Comparison of ENCODE assay signal across 26 cellular contexts in genomic region chr2:143279672-143280071, GRCh38.
DNase-seq lines count a peak whose midpoint lies in the region; ATAC-seq, FAIRE-seq and TF ChIP-seq lines count a peak whose summit lies in the region.
"Had no signal": no experiment of that assay in that cellular context is flagged by ENCODE, and none has a peak within 500 bp of the region (broad histone marks: within the 10 kb centered on the region; RNA-seq: fewer than 3 reads in every experiment).

No MANE protein-coding gene starts in this region.

- peaks cover 0 to 3% of the 10 kb centered on the region in 2 donors for H3K36me3 Mint-ChIP-seq in activated T-cell treated with anti-CD3 and anti-CD28 coated beads, Interleukin-2, amount 50 U/mL, for 72 hours (ENCODE audit: insufficient read depth in 2 of 2)
- peaks cover 4% of the 10 kb centered on the region for H3K36me3 Mint-ChIP-seq in IgD-negative memory B cell
- H3K36me3 Mint-ChIP-seq in effector memory CD8-positive, alpha-beta T cell (ENCODE audit: insufficient read depth), result peaks cover 7% of the 10 kb centered on the region
- H3K36me3 Mint-ChIP-seq in stimulated activated effector memory CD8-positive, alpha-beta T cell treated with anti-CD3 and anti-CD28 coated beads, Interleukin-12 subunit alpha, Interleukin-12 subunit beta, amount 100 ng/mL, for 72 hours, result no peaks in the 10 kb centered on the region

- FAIRE-seq in GM19239 (lab: Jason Lieb, UNC), result no peak
- FAIRE-seq: GM12892, H1 had no signal

- peak overlapping the region in 1 of 2 donors; percentile 15 for H3K4me3 Mint-ChIP-seq in activated T-cell treated with anti-CD3 and anti-CD28 coated beads, Interleukin-2, amount 50 U/mL, for 72 hours
- no peak overlapping the region for H3K4me3 Mint-ChIP-seq in IgD-negative memory B cell
- H3K4me3 Mint-ChIP-seq in effector memory CD8-positive, alpha-beta T cell, result no peak overlapping the region
- H3K4me3 Mint-ChIP-seq in stimulated activated effector memory CD8-positive, alpha-beta T cell treated with anti-CD3 and anti-CD28 coated beads, Interleukin-12 subunit alpha, Interleukin-12 subunit beta, amount 100 ng/mL, for 72 hours, result peak overlapping the region; percentile 41

- H3K9me3 Mint-ChIP-seq in activated T-cell treated with anti-CD3 and anti-CD28 coated beads, Interleukin-2, amount 50 U/mL, for 72 hours, result no peaks in the 10 kb centered on the region
- H3K9me3 Mint-ChIP-seq in IgD-negative memory B cell, result no peaks in the 10 kb centered on the region
- no peaks in the 10 kb centered on the region for H3K9me3 Mint-ChIP-seq in effector memory CD8-positive, alpha-beta T cell
- H3K9me3 Mint-ChIP-seq in stimulated activated effector memory CD8-positive, alpha-beta T cell treated with anti-CD3 and anti-CD28 coated beads, Interleukin-12 subunit alpha, Interleukin-12 subunit beta, amount 100 ng/mL, for 72 hours, result no peaks in the 10 kb centered on the region

- H3K27me3 Mint-ChIP-seq in activated T-cell treated with anti-CD3 and anti-CD28 coated beads, Interleukin-2, amount 50 U/mL, for 72 hours (ENCODE audit: low read depth), result no peaks in the 10 kb centered on the region
- H3K27me3 Mint-ChIP-seq in IgD-negative memory B cell, result no peaks in the 10 kb centered on the region
- no peaks in the 10 kb centered on the region for H3K27me3 Mint-ChIP-seq in effector memory CD8-positive, alpha-beta T cell

- peak in 1 of 2 donors; percentile 7 for ATAC-seq in activated T-cell treated with anti-CD3 and anti-CD28 coated beads, Interleukin-2, amount 50 U/mL, for 72 hours (replicated peaks in 1 of 2)
- peak; percentile 26 for ATAC-seq in effector memory CD8-positive, alpha-beta T cell (replicated peaks)
- ATAC-seq in stimulated activated effector memory CD8-positive, alpha-beta T cell treated with anti-CD3 and anti-CD28 coated beads, Interleukin-12 subunit alpha, Interleukin-12 subunit beta, amount 100 ng/mL, for 72 hours, result peak; percentile 38
- ATAC-seq: right cardiac atrium had no signal

- peak overlapping the region; percentile 76 for H3K27ac Mint-ChIP-seq in activated T-cell treated with anti-CD3 and anti-CD28 coated beads, Interleukin-2, amount 50 U/mL, for 72 hours
- peak overlapping the region in 2 of 3 donors; percentile 55 to 60 for H3K27ac Mint-ChIP-seq in IgD-negative memory B cell
- peak overlapping the region; percentile 49 to 91 for H3K27ac Mint-ChIP-seq in effector memory CD8-positive, alpha-beta T cell
- peak overlapping the region; percentile 93 for H3K27ac Mint-ChIP-seq in stimulated activated effector memory CD8-positive, alpha-beta T cell treated with anti-CD3 and anti-CD28 coated beads, Interleukin-12 subunit alpha, Interleukin-12 subunit beta, amount 100 ng/mL, for 72 hours

- POLR2A ChIA-PET in HEK293T (lab: Yijun Ruan, JAX), result no interaction called here

- peaks cover 52% of the 10 kb centered on the region for H3K4me1 Mint-ChIP-seq in activated T-cell treated with anti-CD3 and anti-CD28 coated beads, Interleukin-2, amount 50 U/mL, for 72 hours (ENCODE audit: low read depth)
- peaks cover 8 to 29% (median 20%) of the 10 kb centered on the region in 3 donors for H3K4me1 Mint-ChIP-seq in IgD-negative memory B cell
- H3K4me1 Mint-ChIP-seq in effector memory CD8-positive, alpha-beta T cell (ENCODE audit: low read depth in 2 of 2), result peaks cover 43 to 66% of the 10 kb centered on the region in 2 donors
- H3K4me1 Mint-ChIP-seq in stimulated activated effector memory CD8-positive, alpha-beta T cell treated with anti-CD3 and anti-CD28 coated beads, Interleukin-12 subunit alpha, Interleukin-12 subunit beta, amount 100 ng/mL, for 72 hours, result peaks cover 78% of the 10 kb centered on the region

- no peak for DNase-seq in activated T-cell treated with anti-CD3 and anti-CD28 coated beads, Interleukin-2, amount 50 U/mL, for 72 hours
- no peak for DNase-seq in activated T-cell treated with anti-CD3 and anti-CD28 coated beads, Interleukin-2, amount 50 U/mL, for 1 hour
- DNase-seq in effector memory CD8-positive, alpha-beta T cell, result no peak
- DNase-seq in stimulated activated effector memory CD8-positive, alpha-beta T cell treated with anti-CD3 and anti-CD28 coated beads, Interleukin-12 subunit alpha, Interleukin-12 subunit beta, amount 100 ng/mL, for 72 hours (ENCODE audit: low spot score in 2 of 2), result no peak
- DNase-seq in GM19239 (ENCODE audit: insufficient read length, low spot score) (no peak), dedifferentiated amniotic fluid mesenchymal stem cell (ENCODE audit: extremely low spot score) (no peak), HEK293T (ENCODE audit: extremely low spot score) (no peak)
- DNase-seq: activated CD4-positive, CD25-positive, alpha-beta regulatory T cell treated with anti-CD3 and anti-CD28 coated beads, Interleukin-2, amount 50 U/mL, for 72 hours; activated T-cell treated with anti-CD3 and anti-CD28 coated beads, Interleukin-2, amount 50 U/mL, for 48 hours; AML-193; effector memory CD4-positive, alpha-beta T cell; glutamatergic neuron; Karpas-422; mammary epithelial cell; NCI-H1417 treated with DMSO at 0.1 percent for 48 hours; NCI-H2029 treated with DMSO at 0.1 percent for 48 hours; NCI-H526; PC-9; right cardiac atrium; SHP77; stimulated activated CD4-positive, alpha-beta T cell treated with anti-CD3 and anti-CD28 coated beads, Interleukin-2, amount 100 ng/mL, for 24 hours; thyroid gland; uterus had no signal

- CTCF ChIA-PET in HEK293T (lab: Yijun Ruan, JAX), result no interaction called here

TF ChIP-seq in HEK293T, 16 proteins besides CTCF, POLR2A, EP300 and RAD21:
- TF ChIP-seq HDGF (IDR thresholded peaks at IDR 0.05; ENCODE audit: borderline replicate concordance) (no peak), FOXM1 (IDR thresholded peaks at IDR 0.05; ENCODE audit: borderline replicate concordance) (no peak), ZNF384 (IDR thresholded peaks at IDR 0.05) (no peak), LEF1 (IDR thresholded peaks at IDR 0.05; ENCODE audit: borderline replicate concordance) (no peak), CTBP1 (IDR thresholded peaks at IDR 0.05; ENCODE audit: borderline replicate concordance) (no peak), TARDBP (IDR thresholded peaks at IDR 0.05) (no peak), BHLHE40 (IDR thresholded peaks at IDR 0.05; ENCODE audit: borderline replicate concordance) (no peak), PKNOX1 (IDR thresholded peaks at IDR 0.05) (no peak), SUZ12 (IDR thresholded peaks at IDR 0.05) (no peak), NFRKB (IDR thresholded peaks at IDR 0.05) (no peak), ELF4 (IDR thresholded peaks at IDR 0.05) (no peak), L3MBTL2 (conservative IDR thresholded peaks at IDR 0.05) (no peak), ARNT (IDR thresholded peaks at IDR 0.05) (no peak)
TF ChIP-seq in HEK293T: peak in this region for 0.
